27 cellular contexts compared by ENCODE assay signal in genomic region chr17:36094232-36094631, GRCh38. TPM values are rescaled to one million over a fixed set of nuclear protein-coding genes. Genes with fewer than 3 reads are reported as not detected.
DNase-seq lines count a peak whose midpoint lies in the region; ATAC-seq, FAIRE-seq and TF ChIP-seq lines count a peak whose summit lies in the region.
"Had no signal": no experiment of that assay in that cellular context is flagged by ENCODE, and none has a peak within 500 bp of the region (broad histone marks: within the 10 kb centered on the region; RNA-seq: fewer than 3 reads in every experiment).

No MANE protein-coding gene starts in this region.

- peaks cover 12% of the 10 kb centered on the region for H3K36me3 Mint-ChIP-seq in activated CD8-positive, alpha-beta memory T cell treated with anti-CD3 and anti-CD28 coated beads, Interleukin-2, amount 10 ng/mL, durations not matched to agents 7 days and 5 days
- peaks cover 0 to under 1% of the 10 kb centered on the region in 2 donors for H3K36me3 Mint-ChIP-seq in naive B cell
- H3K36me3 Mint-ChIP-seq: CD4-positive, CD25-positive, alpha-beta regulatory T cell; IgD-negative memory B cell had no signal

- no peak for TF ChIP-seq CTCF in GM12878 (IDR thresholded peaks at IDR 0.05 in 2 of 3, conservative IDR thresholded peaks at IDR 0.05 in 1 of 3; ENCODE audit: control insufficient read depth in 2 of 3, extremely low read depth in 1 of 3, insufficient read depth in 1 of 3, low read depth in 3 of 3, low read length in 3 of 3)

- H3K9ac ChIP-seq in BLaER1 treated with 17β-estradiol and CSF1 and Interleukin-3, amounts not matched to agents 10 nM and 100 nM, result no peak overlapping the region
- no peak overlapping the region for H3K9ac ChIP-seq in GM12878 (ENCODE audit: control insufficient read depth, insufficient read depth, low read length)

- no peak for TF ChIP-seq POLR2A in GM12878 (IDR thresholded peaks at IDR 0.05; ENCODE audit: low read depth, low read length)

- peaks cover 5% of the 10 kb centered on the region for H3K27me3 Mint-ChIP-seq in activated CD8-positive, alpha-beta memory T cell treated with anti-CD3 and anti-CD28 coated beads, Interleukin-2, amount 10 ng/mL, durations not matched to agents 7 days and 5 days
- no peaks in the 10 kb centered on the region for H3K27me3 Mint-ChIP-seq in naive B cell

- H3K27ac Mint-ChIP-seq in activated CD8-positive, alpha-beta memory T cell treated with anti-CD3 and anti-CD28 coated beads, Interleukin-2, amount 10 ng/mL, durations not matched to agents 7 days and 5 days, result peak overlapping the region; percentile 70
- H3K27ac Mint-ChIP-seq in naive B cell, result peak overlapping the region in 2 of 6 donors; percentile 22 to 91
- H3K27ac Mint-ChIP-seq: IgD-negative memory B cell had no signal

- no peaks in the 10 kb centered on the region for H3K36me3 ChIP-seq in BLaER1 treated with 17β-estradiol and CSF1 and Interleukin-3, amounts not matched to agents 10 nM and 100 nM
- H3K36me3 ChIP-seq in GM12878 (ENCODE audit: control insufficient read depth in 2 of 2, insufficient read depth in 2 of 2, low read length in 1 of 2), result no peaks in the 10 kb centered on the region
- H3K36me3 ChIP-seq: HAP-1, SJSA1 had no signal

- H3K4me2 ChIP-seq in BLaER1 treated with 17β-estradiol and CSF1 and Interleukin-3, amounts not matched to agents 10 nM and 100 nM, result peak overlapping the region; percentile 14 to 91 (median 48); a peak in 16 of 22 replicates
- H3K4me2 ChIP-seq in GM12878 (ENCODE audit: control insufficient read depth, insufficient read depth), result no peak overlapping the region

- no peaks in the 10 kb centered on the region for H3K9me3 Mint-ChIP-seq in activated CD8-positive, alpha-beta memory T cell treated with anti-CD3 and anti-CD28 coated beads, Interleukin-2, amount 10 ng/mL, durations not matched to agents 7 days and 5 days (ENCODE audit: low read depth)
- H3K9me3 Mint-ChIP-seq in naive B cell, result no peaks in the 10 kb centered on the region
- H3K9me3 Mint-ChIP-seq: IgD-negative memory B cell had no signal

- no peak for FAIRE-seq in GM12878 (lab: Jason Lieb, UNC)
- FAIRE-seq: D721Med, GM18507 had no signal

- no peak for ATAC-seq in activated CD8-positive, alpha-beta memory T cell treated with anti-CD3 and anti-CD28 coated beads, Interleukin-2, amount 10 ng/mL, durations not matched to agents 7 days and 5 days
- no peak for ATAC-seq in GM12878
- no peak for ATAC-seq in naive B cell (ENCODE audit: low read depth in 2 of 2)
- no peak for ATAC-seq in GM18873 (IDR thresholded peaks at IDR 0.05; ENCODE audit: low FRiP score, unreplicated experiment)

- H3K4me1 Mint-ChIP-seq in activated CD8-positive, alpha-beta memory T cell treated with anti-CD3 and anti-CD28 coated beads, Interleukin-2, amount 10 ng/mL, durations not matched to agents 7 days and 5 days, result peaks cover 81% of the 10 kb centered on the region
- H3K4me1 Mint-ChIP-seq in naive B cell, result peaks cover 77 to 90% (median 87%) of the 10 kb centered on the region in 3 donors
- H3K4me1 Mint-ChIP-seq: CD4-positive, CD25-positive, alpha-beta regulatory T cell had no signal

- no peak overlapping the region for H3K4me3 Mint-ChIP-seq in activated CD8-positive, alpha-beta memory T cell treated with anti-CD3 and anti-CD28 coated beads, Interleukin-2, amount 10 ng/mL, durations not matched to agents 7 days and 5 days
- H3K4me3 Mint-ChIP-seq in naive B cell, result peak overlapping the region in 6 of 8 donors; percentile 10 to 75 (median 45)
- H3K4me3 Mint-ChIP-seq: CD4-positive, CD25-positive, alpha-beta regulatory T cell had no signal

- DNase-seq in activated CD8-positive, alpha-beta memory T cell treated with anti-CD3 and anti-CD28 coated beads, Interleukin-2, amount 10 ng/mL, durations not matched to agents 7 days and 5 days, result no peak
- DNase-seq in activated CD8-positive, alpha-beta memory T cell treated with anti-CD3 and anti-CD28 coated beads, Interleukin-2, amount 50 U/mL, for 48 hours, result no peak
- DNase-seq in GM12878 (ENCODE audit: low read depth, low spot score) (no peak), naive B cell (no peak), NCI-H2227 (lab: John Stamatoyannopoulos, UW; ENCODE audit: unreplicated experiment) (no peak)
- no peak for DNase-seq in stimulated activated CD8-positive, alpha-beta memory T cell treated with anti-CD3 and anti-CD28 coated beads, Interleukin-4, amount 100 ng/mL, for 48 hours
- DNase-seq: 8988T; ACHN; CD4-positive, CD25-positive, alpha-beta regulatory T cell; GOT3; NCI-H1092; NCI-H1417 treated with DMSO at 0.1 percent for 48 hours; NCI-H1694 treated with DMSO at 0.1 percent for 48 hours; NCI-H2081 treated with DMSO at 0.1 percent for 48 hours; NCI-H2171; NCI-H524; NCI-H774; Right ventricle myocardium superior; RPMI8226 had no signal

- TF ChIP-seq RAD21 in GM12878 (IDR thresholded peaks at IDR 0.05; ENCODE audit: insufficient read depth, low read depth, low read length), result no peak

- peaks cover 48 to 76% (median 60%) of the 10 kb centered on the region in 10 experiments for H3K4me1 ChIP-seq in BLaER1 treated with 17β-estradiol and CSF1 and Interleukin-3, amounts not matched to agents 10 nM and 100 nM
- peaks cover 41% of the 10 kb centered on the region for H3K4me1 ChIP-seq in GM12878 (ENCODE audit: control insufficient read depth, insufficient read depth, low read length)
- H3K4me1 ChIP-seq: HAP-1, SJSA1 had no signal

- RAD21 ChIA-PET in GM12878 (lab: Charles Lee; ENCODE audit: unreplicated experiment), result no interaction called here

- no peaks in the 10 kb centered on the region for H4K20me1 ChIP-seq in BLaER1 treated with 17β-estradiol and CSF1 and Interleukin-3, amounts not matched to agents 10 nM and 100 nM
- H4K20me1 ChIP-seq in GM12878 (ENCODE audit: control insufficient read depth, insufficient read depth), result no peaks in the 10 kb centered on the region

- H3K79me2 ChIP-seq in GM12878 (ENCODE audit: control insufficient read depth, insufficient read depth, low read length), result no peaks in the 10 kb centered on the region

- no peaks in the 10 kb centered on the region for H3K9me3 ChIP-seq in BLaER1 treated with 17β-estradiol and CSF1 and Interleukin-3, amounts not matched to agents 10 nM and 100 nM (replicated peaks in 1 of 11)
- H3K9me3 ChIP-seq in GM12878 (replicated peaks; ENCODE audit: control insufficient read depth, insufficient read depth, low read length), result no peaks in the 10 kb centered on the region
- H3K9me3 ChIP-seq: HAP-1, SJSA1 had no signal

- SMC1A ChIA-PET in GM12878 (lab: Charles Lee; ENCODE audit: uncharacterized antibody, unreplicated experiment), result no interaction called here

- POLR2A ChIA-PET in GM12878 (lab: Charles Lee), result no interaction called here

- WGBS in GM12878 (ENCODE audit: insufficient coverage, insufficient replicate concordance, low lambda C conversion rate, missing lambda C conversion rate), result 100% methylated on average over 1 of the region's 1 CpG

- H3K27ac ChIP-seq in BLaER1 treated with 17β-estradiol and CSF1 and Interleukin-3, amounts not matched to agents 10 nM and 100 nM, result peak overlapping the region in 4 of 11 experiments; percentile 2 to 49 (median 25); a peak in 5 of 22 replicates
- no peak overlapping the region for H3K27ac ChIP-seq in GM12878 (ENCODE audit: control insufficient read depth, insufficient read depth)
- H3K27ac ChIP-seq: SJSA1 had no signal

- CTCF ChIA-PET in activated CD8-positive, alpha-beta memory T cell treated with anti-CD3 and anti-CD28 coated beads, Interleukin-2, amount 10 ng/mL, durations not matched to agents 7 days and 5 days (lab: Charles Lee), result no interaction called here
- CTCF ChIA-PET in GM12878 (lab: Yijun Ruan, JAX), result no interaction called here

- intact Hi-C loops in GM12878 (cut with micrococcal nuclease; ENCODE audit: unreplicated experiment), result loop anchor here (5.0 kb wide), 1 partner anchor 38 kb away; no protein-coding TSS in a partner anchor

- no peak for TF ChIP-seq EP300 in GM12878 (IDR thresholded peaks at IDR 0.05; ENCODE audit: borderline replicate concordance in 1 of 2, control insufficient read depth in 1 of 2, low read depth in 2 of 2, low read length in 2 of 2)

- no peaks in the 10 kb centered on the region for H3K27me3 ChIP-seq in BLaER1 treated with 17β-estradiol and CSF1 and Interleukin-3, amounts not matched to agents 10 nM and 100 nM
- no peaks in the 10 kb centered on the region for H3K27me3 ChIP-seq in GM12878 (replicated peaks in 1 of 2; ENCODE audit: control insufficient read depth in 2 of 2, insufficient read depth in 2 of 2, low read length in 1 of 2)
- H3K27me3 ChIP-seq: SJSA1 had no signal

- BruUV-seq in GM12878 (replicated peaks; lab: Mats Ljungman, UMichigan), result no TSS peak

- H2AFZ ChIP-seq in GM12878 (ENCODE audit: control insufficient read depth, low read depth, low read length), result no peak overlapping the region

- H3K4me3 ChIP-seq in BLaER1 treated with 17β-estradiol and CSF1 and Interleukin-3, amounts not matched to agents 10 nM and 100 nM, result no peak overlapping the region
- H3K4me3 ChIP-seq in GM12878, result no peak overlapping the region
- H3K4me3 ChIP-seq: HAP-1, SJSA1 had no signal

- in situ Hi-C loops in GM12878 (cut with MboI), result no loop called here

RNA-seq across cellular contexts. Expression of gene CCL3, which starts 4.3 kb away (rescaled TPM):
- total RNA-seq in activated CD8-positive, alpha-beta memory T cell treated with anti-CD3 and anti-CD28 coated beads, Interleukin-2, amount 10 ng/mL, durations not matched to agents 7 days and 5 days, result 100 to 1,000 TPM in 1 of 2 experiments, 10 to 100 TPM in 1; 77.2 to 634 TPM
- 131 and 132 TPM in 2 replicates for total RNA-seq in GM12878 (2013; cell fraction: nucleolus; rRNA removed)
- 262 and 269 TPM in 2 replicates for total RNA-seq in GM12878 (2014; rRNA removed)
- total RNA-seq in GM12878 (2014; rRNA removed; fragmentation: Illumina TruSeq; extraction: Trizol), result 208 and 210 TPM in 2 replicates
- total RNA-seq in GM12878 (2021), result 189 and 197 TPM in 2 replicates
- 155 TPM for polyA plus RNA-seq in GM12878 (2011; ENCODE audit: low read depth)
- 330 and 1,488 TPM in 2 replicates for polyA plus RNA-seq in GM12878 (2011; rRNA removed)
- 1,075 and 1,156 TPM in 2 replicates for polyA plus RNA-seq in GM12878 (2011; cell fraction: cytosol; rRNA removed)
- 866 and 1,038 TPM in 2 replicates for polyA plus RNA-seq in GM12878 (2011; cell fraction: nucleus; rRNA removed)
- polyA plus RNA-seq in GM12878 (2012), result 156 and 169 TPM in 2 replicates
- polyA plus RNA-seq in GM12878 (2014; fragmentation: Illumina TruSeq; extraction: Trizol), result 72.6 and 143 TPM in 2 replicates
- polyA plus RNA-seq in GM12878 (2014; fragmentation: Nextera tagmentation; extraction: Ambion mirVana), result 100 to 1,000 TPM; 240 to 318 TPM
- polyA plus RNA-seq in GM12878 (2014; rRNA removed), result 169 and 181 TPM in 2 replicates
- polyA plus RNA-seq in GM12878 (2016; fragmentation: Nextera tagmentation; extraction: Ambion mirVana), result 10 to 100 TPM; 96.5 to 99.9 TPM
- 415 and 439 TPM in 2 replicates for polyA minus RNA-seq in GM12878 (2011; rRNA and poly(A)+ RNA removed)
- 515 and 603 TPM in 2 replicates for polyA minus RNA-seq in GM12878 (2011; cell fraction: cytosol; rRNA and poly(A)+ RNA removed)
- polyA minus RNA-seq in GM12878 (2011; cell fraction: nucleus; rRNA and poly(A)+ RNA removed), result 1,135 and 1,325 TPM in 2 replicates
- polyA plus RNA-seq in naive B cell (ENCODE audit: low read depth in 6 of 6), result 10 to 100 TPM in 3 of 6 donors, 1 to 10 TPM in 3; 7.0 to 36.8 (median 13.0) TPM
- total RNA-seq: CD4-positive, CD25-positive, alpha-beta regulatory T cell; SJSA1 had no signal
- polyA plus RNA-seq: BJ had no signal

RNA-seq across cellular contexts. Expression of gene CCL4, which starts 9.4 kb away (rescaled TPM):
- total RNA-seq in activated CD8-positive, alpha-beta memory T cell treated with anti-CD3 and anti-CD28 coated beads, Interleukin-2, amount 10 ng/mL, durations not matched to agents 7 days and 5 days, result 100 to 1,000 TPM in 1 of 2 experiments, 10 to 100 TPM in 1; 66.7 to 367 TPM
- 8.8 and 9.5 TPM in 2 replicates for total RNA-seq in GM12878 (2013; cell fraction: nucleolus; rRNA removed)
- 77.8 and 78.7 TPM in 2 replicates for total RNA-seq in GM12878 (2014; rRNA removed)
- total RNA-seq in GM12878 (2014; rRNA removed; fragmentation: Illumina TruSeq; extraction: Trizol), result 80.1 and 85.0 TPM in 2 replicates
- total RNA-seq in GM12878 (2021), result 50.8 and 54.8 TPM in 2 replicates
- 32.1 TPM for polyA plus RNA-seq in GM12878 (2011; ENCODE audit: low read depth)
- 524 and 741 TPM in 2 replicates for polyA plus RNA-seq in GM12878 (2011; rRNA removed)
- 616 and 746 TPM in 2 replicates for polyA plus RNA-seq in GM12878 (2011; cell fraction: cytosol; rRNA removed)
- 311 and 571 TPM in 2 replicates for polyA plus RNA-seq in GM12878 (2011; cell fraction: nucleus; rRNA removed)
- polyA plus RNA-seq in GM12878 (2012), result 19.0 and 53.7 TPM in 2 replicates
- 76.3 and 86.9 TPM in 2 replicates for polyA plus RNA-seq in GM12878 (2014; fragmentation: Illumina TruSeq; extraction: Trizol)
- 100 to 1,000 TPM; 357 to 425 TPM for polyA plus RNA-seq in GM12878 (2014; fragmentation: Nextera tagmentation; extraction: Ambion mirVana)
- polyA plus RNA-seq in GM12878 (2014; rRNA removed), result 87.3 and 96.6 TPM in 2 replicates
- 10 to 100 TPM; 18.7 to 20.5 TPM for polyA plus RNA-seq in GM12878 (2016; fragmentation: Nextera tagmentation; extraction: Ambion mirVana)
- 445 and 610 TPM in 2 replicates for polyA minus RNA-seq in GM12878 (2011; rRNA and poly(A)+ RNA removed)
- polyA minus RNA-seq in GM12878 (2011; cell fraction: cytosol; rRNA and poly(A)+ RNA removed), result 254 and 292 TPM in 2 replicates
- polyA minus RNA-seq in GM12878 (2011; cell fraction: nucleus; rRNA and poly(A)+ RNA removed), result 194 and 212 TPM in 2 replicates
- polyA plus RNA-seq in naive B cell (ENCODE audit: low read depth in 6 of 6), result 10 to 100 TPM in 3 of 6 donors, 1 to 10 TPM in 2, under 1 TPM in 1; 0.79 to 43.5 (median 19.5) TPM
- total RNA-seq: SJSA1 had no signal
- polyA plus RNA-seq: BJ had no signal

RNA-seq across cellular contexts. Expression of gene CCL18, which starts 30.2 kb away (rescaled TPM):
- not detected for total RNA-seq in activated CD8-positive, alpha-beta memory T cell treated with anti-CD3 and anti-CD28 coated beads, Interleukin-2, amount 10 ng/mL, durations not matched to agents 7 days and 5 days
- not detected in 2 replicates for total RNA-seq in GM12878 (2013; cell fraction: nucleolus; rRNA removed)
- total RNA-seq in GM12878 (2014; rRNA removed) (not detected in 2 replicates), GM12878 (2014; rRNA removed; fragmentation: Illumina TruSeq; extraction: Trizol) (not detected in 2 replicates), GM12878 (2021) (not detected in 2 replicates)
- polyA plus RNA-seq in GM12878 (2011; ENCODE audit: low read depth), result not detected
- polyA plus RNA-seq in GM12878 (2011; rRNA removed) (0.26 TPM in 1 of 2 replicates, not detected in the other), GM12878 (2014; fragmentation: Illumina TruSeq; extraction: Trizol) (not detected in 2 replicates), GM12878 (2014; fragmentation: Nextera tagmentation; extraction: Ambion mirVana) (not detected), GM12878 (2014; rRNA removed) (not detected in 2 replicates), GM12878 (2016; fragmentation: Nextera tagmentation; extraction: Ambion mirVana) (not detected), naive B cell (ENCODE audit: low read depth in 6 of 6) (not detected)
- polyA plus RNA-seq in GM12878 (2011; cell fraction: cytosol; rRNA removed), result 0.27 TPM in 2 replicates
- not detected in 2 replicates for polyA plus RNA-seq in GM12878 (2011; cell fraction: nucleus; rRNA removed)
- not detected in 2 replicates for polyA plus RNA-seq in GM12878 (2012)
- polyA minus RNA-seq in GM12878 (2011; rRNA and poly(A)+ RNA removed), result 0.36 and 0.37 TPM in 2 replicates
- not detected in 2 replicates for polyA minus RNA-seq in GM12878 (2011; cell fraction: cytosol; rRNA and poly(A)+ RNA removed)
- not detected in 2 replicates for polyA minus RNA-seq in GM12878 (2011; cell fraction: nucleus; rRNA and poly(A)+ RNA removed)
- total RNA-seq: CD4-positive, CD25-positive, alpha-beta regulatory T cell; SJSA1 had no signal
- polyA plus RNA-seq: BJ; CD4-positive, CD25-positive, alpha-beta regulatory T cell; IgD-negative memory B cell had no signal
